In the genomic region with DNA sequence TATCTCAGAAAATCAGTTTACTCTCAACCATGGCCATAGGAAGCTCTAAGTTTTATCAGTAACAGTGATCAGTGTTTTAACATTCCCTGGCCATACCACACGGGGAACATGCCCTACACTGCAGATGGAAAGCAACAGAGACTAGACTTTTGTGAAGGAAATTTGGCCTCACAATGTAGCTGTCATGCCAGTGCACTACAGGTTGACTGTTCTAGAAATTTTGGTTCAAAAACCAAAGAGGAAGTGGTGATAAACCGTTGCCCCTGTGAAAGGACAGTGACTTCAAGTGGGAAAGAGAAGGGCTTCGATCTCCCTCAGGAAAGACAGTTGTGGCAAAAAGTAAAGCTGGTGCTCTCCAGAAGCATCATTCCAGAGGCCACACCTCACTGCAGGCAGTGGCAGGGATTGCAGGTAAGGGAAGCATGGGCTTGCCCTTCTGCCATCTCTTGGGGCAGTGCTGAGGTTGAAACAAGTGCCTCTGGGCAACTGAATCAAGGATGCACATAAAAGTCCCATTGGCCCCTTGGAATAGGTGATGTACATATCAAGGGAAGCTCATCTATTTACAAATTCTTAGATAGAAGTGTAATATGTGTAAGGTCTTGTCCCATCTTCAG, we compare ENCODE assay signal across 1 cellular context.
A peak's percentile ranks its signal among the peaks of the same experiment; 100 is the strongest.
TF ChIP-seq lines count a peak whose summit lies in the region.

No MANE protein-coding gene starts in this region.

TF ChIP-seq in K562, 482 proteins besides CTCF, POLR2A, EP300 and RAD21:
- TF ChIP-seq SPI1 (IDR thresholded peaks at IDR 0.05; ENCODE audit: borderline replicate concordance, low read depth, low read length) = 0 out of 2 replicates have a peak, but pooled peaks have one; percentile 4
